Comparison of ENCODE assay signal across 13 cellular contexts in the genomic region with DNA sequence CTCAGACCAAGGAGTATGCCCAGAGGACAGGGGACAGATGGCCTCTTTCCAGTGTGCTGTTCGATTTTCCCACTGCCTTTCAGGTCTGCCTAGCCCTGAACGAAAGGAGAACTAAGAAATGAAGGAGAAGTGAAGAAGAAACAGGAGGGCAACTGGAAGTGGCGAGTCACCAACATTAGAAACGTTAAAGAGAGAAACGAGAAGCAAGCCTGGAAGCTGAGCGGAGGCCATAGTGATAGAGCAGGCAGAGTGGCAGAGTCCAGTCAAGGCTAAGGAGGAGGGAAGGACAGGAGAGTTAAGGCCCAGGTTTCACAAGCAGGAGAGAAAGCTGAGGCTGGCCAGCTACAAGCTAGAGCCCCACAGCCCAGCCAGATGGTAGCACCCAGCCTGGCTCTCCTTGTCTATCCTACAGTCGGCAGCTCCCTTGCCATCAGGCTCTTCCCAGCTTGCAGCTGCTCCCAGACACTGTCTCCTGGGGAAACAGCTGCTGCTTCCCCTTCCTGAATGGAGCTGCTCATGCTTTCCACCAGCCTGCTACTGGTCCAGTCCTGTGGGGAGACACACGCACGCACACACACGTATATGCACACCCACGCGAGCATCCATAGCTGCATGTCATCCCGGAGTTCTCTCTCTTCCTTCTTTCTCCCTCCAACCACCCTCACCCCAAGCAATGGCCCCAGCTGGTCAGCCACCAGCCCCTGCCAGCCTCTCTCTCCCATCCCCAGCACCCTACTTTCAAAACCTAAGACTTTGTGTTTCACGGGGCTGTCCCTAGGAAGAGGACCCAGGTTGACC.
A peak's percentile ranks its signal among the peaks of the same experiment; 100 is the strongest.
DNase-seq lines count a peak whose midpoint lies in the region; ATAC-seq and TF ChIP-seq lines count a peak whose summit lies in the region.
"Had no signal": no experiment of that assay in that cellular context is flagged by ENCODE, and none has a peak within 500 bp of the region (broad histone marks: within the 10 kb centered on the region; RNA-seq: fewer than 3 reads in every experiment).

No MANE protein-coding gene starts in this region.

- H3K9me3 Mint-ChIP-seq in nephron progenitor cell, result peaks cover 17% of the 10 kb centered on the region

- peak; percentile 41 to 47 for DNase-seq in Kasumi-1 (lab: John Stamatoyannopoulos, UW)
- peak; percentile 84 to 85 for DNase-seq in dermis microvascular lymphatic vessel endothelial cell (ENCODE audit: low read depth in 2 of 2)
- no peak for DNase-seq in nephron progenitor cell
- DNase-seq in activated effector memory CD4-positive, alpha-beta T cell treated with Interleukin-2 at 50 U/mL for 16 hours, result no peak
- DNase-seq in T-helper 1 cell, result no peak
- DNase-seq: activated CD4-positive, alpha-beta memory T cell treated with anti-CD3 and anti-CD28 coated beads for 36 hours; NCI-H2227 treated with DMSO at 0.1 percent for 48 hours; stimulated activated CD4-positive, alpha-beta T cell treated with anti-CD3 and anti-CD28 coated beads, Interleukin-4, amount 100 ng/mL, for 4 hours; substantia nigra had no signal

- peaks cover 33% of the 10 kb centered on the region for H3K4me1 ChIP-seq in ES-I3 (ENCODE audit: insufficient read depth, low read length)

- TF ChIP-seq CTCF in nephron progenitor cell (IDR thresholded peaks at IDR 0.05), result no peak

- H3K9me3 ChIP-seq in ES-I3 (ENCODE audit: control insufficient read depth, insufficient read depth, low read length), result no peaks in the 10 kb centered on the region
- H3K9me3 ChIP-seq: neutrophil had no signal

- H3K36me3 Mint-ChIP-seq in nephron progenitor cell (ENCODE audit: low read depth), result no peaks in the 10 kb centered on the region

- peak overlapping the region; percentile 95 for H3K27ac Mint-ChIP-seq in nephron progenitor cell
- H3K27ac Mint-ChIP-seq: activated CD4-positive, alpha-beta memory T cell treated with anti-CD3 and anti-CD28 coated beads for 36 hours had no signal

- peak overlapping the region; percentile 61 for H3K4me3 Mint-ChIP-seq in nephron progenitor cell
- H3K4me3 Mint-ChIP-seq: activated CD4-positive, alpha-beta memory T cell treated with anti-CD3 and anti-CD28 coated beads for 36 hours had no signal

- H3K36me3 ChIP-seq in ES-I3 (ENCODE audit: insufficient read depth, low read length), result no peaks in the 10 kb centered on the region
- H3K36me3 ChIP-seq: neutrophil had no signal

- no peak for ATAC-seq in HG03045 (IDR thresholded peaks at IDR 0.05; ENCODE audit: unreplicated experiment)
- ATAC-seq in HG03025 (IDR thresholded peaks at IDR 0.05; ENCODE audit: low FRiP score, unreplicated experiment), result no peak

- H3K9ac ChIP-seq in ES-I3 (ENCODE audit: low read depth, low read length), result peak overlapping the region; percentile 32; the same call in 1 of the 2 replicates

- peaks cover 58% of the 10 kb centered on the region for H3K4me1 Mint-ChIP-seq in nephron progenitor cell

- peaks cover 11% of the 10 kb centered on the region for H3K27me3 Mint-ChIP-seq in nephron progenitor cell (ENCODE audit: low read depth, poor library complexity)
- H3K27me3 Mint-ChIP-seq: activated CD4-positive, alpha-beta memory T cell treated with anti-CD3 and anti-CD28 coated beads for 36 hours had no signal

Comparison
In these comparisons a context has a peak if more than half of its experiments do, and no peak if none do; other contexts are left out.
1. DNase-seq: peak in Kasumi-1 (2 of 2) and dermis microvascular lymphatic vessel endothelial cell (2 of 2); none in nephron progenitor cell (single experiment), activated effector memory CD4-positive, alpha-beta T cell treated with Interleukin-2 at 50 U/mL for 16 hours (single experiment) and T-helper 1 cell (0 of 5).